Comparison of ENCODE assay signal across 1 cellular context in the genomic region with DNA sequence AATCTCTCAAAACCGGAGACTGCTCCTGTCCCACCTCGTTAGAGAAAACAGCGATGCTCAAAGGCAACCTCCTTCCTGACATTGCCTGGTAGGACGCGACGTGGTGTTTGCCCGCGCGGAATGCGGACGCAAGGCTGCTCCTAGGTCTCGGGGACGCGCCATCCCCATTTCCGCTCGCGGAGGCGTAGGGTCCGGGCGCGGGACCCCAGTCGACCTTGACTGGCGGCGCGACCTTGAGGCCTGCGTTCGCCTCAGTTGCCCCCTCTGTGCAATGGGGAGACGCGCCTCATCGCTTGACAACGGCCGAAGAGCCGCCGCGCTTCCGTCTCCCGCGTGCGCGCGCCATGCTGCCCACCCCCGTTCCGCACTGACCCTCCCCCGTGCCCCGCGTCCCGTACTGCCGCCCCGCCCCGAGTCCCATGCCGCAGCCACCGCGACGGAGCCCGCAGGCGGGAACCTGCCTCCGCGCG.
TF ChIP-seq lines count a peak whose summit lies in the region.

No MANE protein-coding gene starts in this region.

TF ChIP-seq in HepG2, 621 proteins besides CTCF, POLR2A, EP300 and RAD21 (continued from another document and continues in another):
- TF ChIP-seq, protein P1, sequence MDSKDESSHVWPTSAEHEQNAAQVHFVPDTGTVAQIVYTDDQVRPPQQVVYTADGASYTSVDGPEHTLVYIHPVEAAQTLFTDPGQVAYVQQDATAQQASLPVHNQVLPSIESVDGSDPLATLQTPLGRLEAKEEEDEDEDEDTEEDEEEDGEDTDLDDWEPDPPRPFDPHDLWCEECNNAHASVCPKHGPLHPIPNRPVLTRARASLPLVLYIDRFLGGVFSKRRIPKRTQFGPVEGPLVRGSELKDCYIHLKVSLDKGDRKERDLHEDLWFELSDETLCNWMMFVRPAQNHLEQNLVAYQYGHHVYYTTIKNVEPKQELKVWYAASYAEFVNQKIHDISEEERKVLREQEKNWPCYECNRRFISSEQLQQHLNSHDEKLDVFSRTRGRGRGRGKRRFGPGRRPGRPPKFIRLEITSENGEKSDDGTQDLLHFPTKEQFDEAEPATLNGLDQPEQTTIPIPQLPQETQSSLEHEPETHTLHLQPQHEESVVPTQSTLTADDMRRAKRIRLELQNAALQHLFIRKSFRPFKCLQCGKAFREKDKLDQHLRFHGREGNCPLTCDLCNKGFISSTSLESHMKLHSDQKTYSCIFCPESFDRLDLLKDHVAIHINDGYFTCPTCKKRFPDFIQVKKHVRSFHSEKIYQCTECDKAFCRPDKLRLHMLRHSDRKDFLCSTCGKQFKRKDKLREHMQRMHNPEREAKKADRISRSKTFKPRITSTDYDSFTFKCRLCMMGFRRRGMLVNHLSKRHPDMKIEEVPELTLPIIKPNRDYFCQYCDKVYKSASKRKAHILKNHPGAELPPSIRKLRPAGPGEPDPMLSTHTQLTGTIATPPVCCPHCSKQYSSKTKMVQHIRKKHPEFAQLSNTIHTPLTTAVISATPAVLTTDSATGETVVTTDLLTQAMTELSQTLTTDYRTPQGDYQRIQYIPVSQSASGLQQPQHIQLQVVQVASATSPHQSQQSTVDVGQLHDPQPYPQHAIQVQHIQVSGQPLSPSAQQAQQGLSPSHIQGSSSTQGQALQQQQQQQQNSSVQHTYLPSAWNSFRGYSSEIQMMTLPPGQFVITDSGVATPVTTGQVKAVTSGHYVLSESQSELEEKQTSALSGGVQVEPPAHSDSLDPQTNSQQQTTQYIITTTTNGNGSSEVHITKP (CRISPR knock-in tag; IDR thresholded peaks at IDR 0.05; ENCODE audit: low read depth) = no peak; the same call in 1 of the 2 replicates
- TF ChIP-seq PCBP1 (IDR thresholded peaks at IDR 0.05; ENCODE audit: borderline replicate concordance, low read depth, low read length) (0 out of 2 replicates have a peak, but pooled peaks have one; percentile 32), FOXO1 (CRISPR knock-in tag; IDR thresholded peaks at IDR 0.05) (no peak), ZBED4 (CRISPR knock-in tag; IDR thresholded peaks at IDR 0.05; ENCODE audit: borderline replicate concordance) (no peak), ZNF549 (CRISPR knock-in tag; IDR thresholded peaks at IDR 0.05) (no peak), ZNF317 (CRISPR knock-in tag; IDR thresholded peaks at IDR 0.05) (peak; percentile 34; the same call in 1 of the 2 replicates), FOXM1 (CRISPR knock-in tag; IDR thresholded peaks at IDR 0.05) (no peak), TFDP1 (CRISPR knock-in tag; IDR thresholded peaks at IDR 0.05; ENCODE audit: borderline replicate concordance) (peak; percentile 94; the same call in 1 of the 2 replicates), ATF7 (IDR thresholded peaks at IDR 0.05) (no peak), ATF7 (CRISPR knock-in tag; IDR thresholded peaks at IDR 0.05) (0 out of 2 replicates have a peak, but pooled peaks have one; percentile 6), POGZ (CRISPR knock-in tag; IDR thresholded peaks at IDR 0.05) (no peak; the same call in none of the 2 replicates), SOX6 (IDR thresholded peaks at IDR 0.05) (no peak), SOX6 (CRISPR knock-in tag; IDR thresholded peaks at IDR 0.05) (peak; percentile 21; the same call in 1 of the 2 replicates), ZNF136 (CRISPR knock-in tag; IDR thresholded peaks at IDR 0.05; ENCODE audit: low read depth) (0 out of 2 replicates have a peak, but pooled peaks have one; percentile 3), MED13 (CRISPR knock-in tag; IDR thresholded peaks at IDR 0.05) (no peak), NCOA5 (CRISPR knock-in tag; IDR thresholded peaks at IDR 0.05) (no peak), ZNF337 (CRISPR knock-in tag; IDR thresholded peaks at IDR 0.05; ENCODE audit: borderline replicate concordance, low read depth) (no peak), TFE3 (CRISPR knock-in tag; IDR thresholded peaks at IDR 0.05) (no peak), FLYWCH1 (CRISPR knock-in tag; IDR thresholded peaks at IDR 0.05) (no peak), RXRA (CRISPR knock-in tag; IDR thresholded peaks at IDR 0.05) (peak; percentile 55; the same call in 1 of the 2 replicates), ZNF737 (CRISPR knock-in tag; IDR thresholded peaks at IDR 0.05; ENCODE audit: borderline replicate concordance) (no peak), HES4 (CRISPR knock-in tag; IDR thresholded peaks at IDR 0.05; ENCODE audit: borderline replicate concordance) (no peak), TBL1XR1 (IDR thresholded peaks at IDR 0.05; ENCODE audit: borderline replicate concordance, low read length, partially characterized antibody) (no peak), PHF21A (CRISPR knock-in tag; IDR thresholded peaks at IDR 0.05) (no peak), FOXK1 (CRISPR knock-in tag; IDR thresholded peaks at IDR 0.05; ENCODE audit: borderline replicate concordance, low read depth) (no peak), NR3C1 (CRISPR knock-in tag; IDR thresholded peaks at IDR 0.05) (no peak), ZNF577 (CRISPR knock-in tag; IDR thresholded peaks at IDR 0.05; ENCODE audit: borderline replicate concordance, low read depth) (no peak), ZNF766 (CRISPR knock-in tag; IDR thresholded peaks at IDR 0.05; ENCODE audit: borderline replicate concordance) (no peak), TOPORS (CRISPR knock-in tag; IDR thresholded peaks at IDR 0.05) (no peak), ZSCAN30 (CRISPR knock-in tag; IDR thresholded peaks at IDR 0.05) (no peak), CEBPB (IDR thresholded peaks at IDR 0.05; ENCODE audit: borderline replicate concordance, low read depth, low read length) (no peak), NONO (IDR thresholded peaks at IDR 0.05) (no peak), NONO (CRISPR knock-in tag; conservative IDR thresholded peaks at IDR 0.05) (no peak), ZZZ3 (CRISPR knock-in tag; IDR thresholded peaks at IDR 0.05; ENCODE audit: borderline replicate concordance) (no peak), ARID5B (CRISPR knock-in tag; IDR thresholded peaks at IDR 0.05) (0 out of 2 replicates have a peak, but pooled peaks have one; percentile 28), ZNF776 (CRISPR knock-in tag; IDR thresholded peaks at IDR 0.05) (no peak), LBX2 (CRISPR knock-in tag; IDR thresholded peaks at IDR 0.05; ENCODE audit: borderline replicate concordance) (no peak), SNRNP70 (IDR thresholded peaks at IDR 0.05; ENCODE audit: low read depth, low read length) (no peak), CBX5 (CRISPR knock-in tag; IDR thresholded peaks at IDR 0.05; ENCODE audit: borderline replicate concordance) (0 out of 2 replicates have a peak, but pooled peaks have one; percentile 60), ZNF674 (CRISPR knock-in tag; IDR thresholded peaks at IDR 0.05; ENCODE audit: low read depth) (no peak), ERF (CRISPR knock-in tag; IDR thresholded peaks at IDR 0.05) (no peak), ZNF282 (IDR thresholded peaks at IDR 0.05; ENCODE audit: partially characterized antibody) (no peak), AGO1 (IDR thresholded peaks at IDR 0.05; ENCODE audit: low read depth, low read length, poor library complexity, severe bottlenecking) (no peak), AKAP8 (CRISPR knock-in tag; IDR thresholded peaks at IDR 0.05) (peak; percentile 49; the same call in 1 of the 2 replicates), ZNF562 (CRISPR knock-in tag; IDR thresholded peaks at IDR 0.05; ENCODE audit: borderline replicate concordance) (peak; percentile 43; the same call in 1 of the 2 replicates), ZNF768 (CRISPR knock-in tag; IDR thresholded peaks at IDR 0.05) (peak; percentile 55; the same call in 1 of the 2 replicates), ZNF430 (CRISPR knock-in tag; IDR thresholded peaks at IDR 0.05) (no peak)
- TF ChIP-seq, protein P2, sequence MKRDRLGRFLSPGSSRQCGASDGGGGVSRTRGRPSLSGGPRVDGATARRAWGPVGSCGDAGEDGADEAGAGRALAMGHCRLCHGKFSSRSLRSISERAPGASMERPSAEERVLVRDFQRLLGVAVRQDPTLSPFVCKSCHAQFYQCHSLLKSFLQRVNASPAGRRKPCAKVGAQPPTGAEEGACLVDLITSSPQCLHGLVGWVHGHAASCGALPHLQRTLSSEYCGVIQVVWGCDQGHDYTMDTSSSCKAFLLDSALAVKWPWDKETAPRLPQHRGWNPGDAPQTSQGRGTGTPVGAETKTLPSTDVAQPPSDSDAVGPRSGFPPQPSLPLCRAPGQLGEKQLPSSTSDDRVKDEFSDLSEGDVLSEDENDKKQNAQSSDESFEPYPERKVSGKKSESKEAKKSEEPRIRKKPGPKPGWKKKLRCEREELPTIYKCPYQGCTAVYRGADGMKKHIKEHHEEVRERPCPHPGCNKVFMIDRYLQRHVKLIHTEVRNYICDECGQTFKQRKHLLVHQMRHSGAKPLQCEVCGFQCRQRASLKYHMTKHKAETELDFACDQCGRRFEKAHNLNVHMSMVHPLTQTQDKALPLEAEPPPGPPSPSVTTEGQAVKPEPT (CRISPR knock-in tag; IDR thresholded peaks at IDR 0.05; ENCODE audit: low read depth) = no peak
- TF ChIP-seq, protein P3, sequence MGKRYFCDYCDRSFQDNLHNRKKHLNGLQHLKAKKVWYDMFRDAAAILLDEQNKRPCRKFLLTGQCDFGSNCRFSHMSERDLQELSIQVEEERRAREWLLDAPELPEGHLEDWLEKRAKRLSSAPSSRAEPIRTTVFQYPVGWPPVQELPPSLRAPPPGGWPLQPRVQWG (CRISPR knock-in tag; IDR thresholded peaks at IDR 0.05; ENCODE audit: borderline replicate concordance, low read depth) = no peak
